ENCODE assay signal across 24 cellular contexts in genomic region chr1:15955552-15955951, GRCh38. TPM values are rescaled to one million over a fixed set of nuclear protein-coding genes. Genes with fewer than 3 reads are reported as not detected.
DNase-seq lines count a peak whose midpoint lies in the region; TF ChIP-seq lines count a peak whose summit lies in the region.
"Had no signal": no experiment of that assay in that cellular context is flagged by ENCODE, and none has a peak within 500 bp of the region (broad histone marks: within the 10 kb centered on the region; RNA-seq: fewer than 3 reads in every experiment).

No MANE protein-coding gene starts in this region.

- peak overlapping the region; percentile 51 for H3K27ac Mint-ChIP-seq in activated CD4-positive, alpha-beta T cell treated with anti-CD3 and anti-CD28 coated beads, Interleukin-2, amount 10 ng/mL, durations not matched to agents 24 days and 14 days
- peak overlapping the region; percentile 72 for H3K27ac Mint-ChIP-seq in HFFc6
- peak overlapping the region; percentile 63 for H3K27ac Mint-ChIP-seq in chondrocyte (ENCODE audit: unreplicated experiment)
- H3K27ac Mint-ChIP-seq: dendritic cell treated with granulocyte-macrophage colony-stimulating factor and Interleukin-4, amounts not matched to agents 40 ng/mL and 50 ng/mL, for 4 days; T-helper 2 cell treated with Interferon-gamma antibody and Interleukin-4, amounts not matched to agents 5 μg/mL and 100 μg/mL, for 36 hours had no signal

- H3K18ac ChIP-seq in mesendoderm (ENCODE audit: low read length), result no peak overlapping the region

- H3K23ac ChIP-seq in mesendoderm (ENCODE audit: low read length), result no peak overlapping the region

- H3K4ac ChIP-seq in mesendoderm (ENCODE audit: low read depth, low read length), result no peak overlapping the region

- no peaks in the 10 kb centered on the region for H3K9me3 Mint-ChIP-seq in activated CD4-positive, alpha-beta T cell treated with anti-CD3 and anti-CD28 coated beads, Interleukin-2, amount 10 ng/mL, durations not matched to agents 24 days and 14 days
- no peaks in the 10 kb centered on the region for H3K9me3 Mint-ChIP-seq in HFFc6
- no peaks in the 10 kb centered on the region for H3K9me3 Mint-ChIP-seq in chondrocyte (ENCODE audit: low read depth)
- H3K9me3 Mint-ChIP-seq: dendritic cell treated with granulocyte-macrophage colony-stimulating factor and Interleukin-4, amounts not matched to agents 40 ng/mL and 50 ng/mL, for 4 days; T-helper 2 cell treated with Interferon-gamma antibody and Interleukin-4, amounts not matched to agents 5 μg/mL and 100 μg/mL, for 36 hours had no signal

- H4K8ac ChIP-seq in mesendoderm (ENCODE audit: low read depth, low read length), result no peak overlapping the region

- peaks cover 84% of the 10 kb centered on the region for H3K4me1 Mint-ChIP-seq in activated CD4-positive, alpha-beta T cell treated with anti-CD3 and anti-CD28 coated beads, Interleukin-2, amount 10 ng/mL, durations not matched to agents 24 days and 14 days
- H3K4me1 Mint-ChIP-seq in HFFc6 (ENCODE audit: low read depth) (peaks cover 93% of the 10 kb centered on the region), chondrocyte (ENCODE audit: low read depth) (peaks cover 71% of the 10 kb centered on the region)

- no peaks in the 10 kb centered on the region for H3K27me3 ChIP-seq in mesendoderm (ENCODE audit: insufficient read depth, low read length, poor library complexity)
- H3K27me3 ChIP-seq: body of pancreas, hepatocyte, uterus had no signal

- peaks cover 13% of the 10 kb centered on the region for H3K79me1 ChIP-seq in mesendoderm (ENCODE audit: low read length)

- no peak overlapping the region for H2BK120ac ChIP-seq in mesendoderm (ENCODE audit: low read depth, low read length)

- no peak overlapping the region for H2AK5ac ChIP-seq in mesendoderm (ENCODE audit: low read length)

- H3K4me3 ChIP-seq in mesendoderm (ENCODE audit: low read length), result no peak overlapping the region
- H3K4me3 ChIP-seq: body of pancreas, hepatocyte, mucosa of descending colon, uterus had no signal

- intact Hi-C loops in activated CD4-positive, alpha-beta T cell treated with anti-CD3 and anti-CD28 coated beads, Interleukin-2, amount 10 ng/mL, durations not matched to agents 24 days and 14 days (cut with micrococcal nuclease), result no loop called here
- intact Hi-C loops in posterior vena cava (cut with DNase I), result loop anchor here in 1 of 2 donors (5.0 kb wide), 1 partner anchor 153 kb away; no protein-coding TSS in a partner anchor

- H3K9ac ChIP-seq in mesendoderm (ENCODE audit: low read length), result no peak overlapping the region

- no peak overlapping the region for H3K27ac ChIP-seq in mesendoderm (ENCODE audit: low read depth, low read length)
- H3K27ac ChIP-seq: body of pancreas, C4-2B, hepatocyte had no signal

- H3K4me1 ChIP-seq in mesendoderm (ENCODE audit: control insufficient read depth, low read depth, low read length), result peaks cover 14% of the 10 kb centered on the region

- WGBS in mesendoderm (ENCODE audit: extremely low coverage, insufficient coverage, low lambda C conversion rate), result no CpG with 5 or more reads among the region's 2 CpGs

- no peak overlapping the region for H2BK15ac ChIP-seq in mesendoderm (replicated peaks; ENCODE audit: low read depth)

- no peak for TF ChIP-seq CTCF in HFFc6 (IDR thresholded peaks at IDR 0.05)
- TF ChIP-seq CTCF in chondrocyte (IDR thresholded peaks at IDR 0.05), result no peak

- H3K4me2 ChIP-seq in mesendoderm (ENCODE audit: low read length), result no peak overlapping the region
- H3K4me2 ChIP-seq: hepatocyte had no signal

- no peak for DNase-seq in activated CD4-positive, alpha-beta T cell treated with anti-CD3 and anti-CD28 coated beads, Interleukin-2, amount 10 ng/mL, durations not matched to agents 24 days and 14 days
- no peak for DNase-seq in activated CD4-positive, alpha-beta T cell treated with anti-CD3 and anti-CD28 coated beads for 4 hours
- no peak for DNase-seq in HFFc6
- no peak for DNase-seq in chondrocyte (ENCODE audit: low spot score)
- DNase-seq in posterior vena cava (ENCODE audit: low spot score), result peak; percentile 1
- DNase-seq in pons (ENCODE audit: low spot score), result no peak
- DNase-seq in mesendoderm, result no peak
- DNase-seq in RKO (ENCODE audit: low spot score), result no peak
- DNase-seq: activated CD4-positive, alpha-beta T cell treated with anti-CD3 and anti-CD28 coated beads for 1 hour; body of pancreas; kidney glomerular epithelial cell; mucosa of descending colon; NCI-H2029 treated with DMSO at 0.1 percent for 48 hours; NCI-H524; SHP77 treated with DMSO at 0.1 percent for 48 hours; small intestine; uterus had no signal

- peaks cover 61% of the 10 kb centered on the region for H3K36me3 Mint-ChIP-seq in activated CD4-positive, alpha-beta T cell treated with anti-CD3 and anti-CD28 coated beads, Interleukin-2, amount 10 ng/mL, durations not matched to agents 24 days and 14 days (ENCODE audit: low read depth)
- H3K36me3 Mint-ChIP-seq in HFFc6 (ENCODE audit: low read depth), result peaks cover 9% of the 10 kb centered on the region; the same call in 1 of the 2 replicates
- H3K36me3 Mint-ChIP-seq in chondrocyte (ENCODE audit: low read depth), result no peaks in the 10 kb centered on the region

- H3K4me3 Mint-ChIP-seq in activated CD4-positive, alpha-beta T cell treated with anti-CD3 and anti-CD28 coated beads, Interleukin-2, amount 10 ng/mL, durations not matched to agents 24 days and 14 days, result no peak overlapping the region
- H3K4me3 Mint-ChIP-seq in HFFc6 (no peak overlapping the region), chondrocyte (ENCODE audit: unreplicated experiment) (no peak overlapping the region)
- H3K4me3 Mint-ChIP-seq: dendritic cell treated with granulocyte-macrophage colony-stimulating factor and Interleukin-4, amounts not matched to agents 40 ng/mL and 50 ng/mL, for 4 days; T-helper 2 cell treated with Interferon-gamma antibody and Interleukin-4, amounts not matched to agents 5 μg/mL and 100 μg/mL, for 36 hours had no signal

- H2BK5ac ChIP-seq in mesendoderm (ENCODE audit: low read length), result no peak overlapping the region

- H3K36me3 ChIP-seq in mesendoderm (ENCODE audit: control insufficient read depth, insufficient read depth, low read length), result no peaks in the 10 kb centered on the region
- H3K36me3 ChIP-seq: uterus had no signal

- no peaks in the 10 kb centered on the region for H3K79me2 ChIP-seq in mesendoderm (ENCODE audit: control insufficient read depth, insufficient read depth, low read length)

- H3K27me3 Mint-ChIP-seq in activated CD4-positive, alpha-beta T cell treated with anti-CD3 and anti-CD28 coated beads, Interleukin-2, amount 10 ng/mL, durations not matched to agents 24 days and 14 days, result no peaks in the 10 kb centered on the region
- H3K27me3 Mint-ChIP-seq in HFFc6 (ENCODE audit: insufficient read depth) (no peaks in the 10 kb centered on the region; the same call in 1 of the 2 replicates), chondrocyte (ENCODE audit: low read depth) (no peaks in the 10 kb centered on the region)
- H3K27me3 Mint-ChIP-seq: dendritic cell treated with granulocyte-macrophage colony-stimulating factor and Interleukin-4, amounts not matched to agents 40 ng/mL and 50 ng/mL, for 4 days had no signal

- H3K56ac ChIP-seq in mesendoderm (ENCODE audit: low read length), result no peak overlapping the region

- H4K5ac ChIP-seq in mesendoderm (ENCODE audit: low read length), result no peak overlapping the region

RNA-seq across cellular contexts. Expression of gene ZBTB17, which starts 20.3 kb away (rescaled TPM):
- 60.9 and 63.9 TPM in 2 replicates for total RNA-seq in activated CD4-positive, alpha-beta T cell treated with anti-CD3 and anti-CD28 coated beads, Interleukin-2, amount 10 ng/mL, durations not matched to agents 24 days and 14 days
- total RNA-seq in HFFc6 (2021; fragmentation: NEBNext Ultra II Directional; extraction: Animal tissue kit (Norgen Biotek cat#: 25700)), result 10 to 100 TPM; 22.5 to 25.4 (median 24.1) TPM
- total RNA-seq in chondrocyte, result 23.9 to 30.8 TPM (median 27.2 TPM) in 3 replicates
- total RNA-seq in posterior vena cava, result 10 to 100 TPM; 31.6 to 38.7 TPM
- 16.0 TPM for polyA plus RNA-seq in mesendoderm (2013, experiment 1 of 2)
- 15.4 TPM for polyA plus RNA-seq in mesendoderm (2013, experiment 2 of 2)

RNA-seq across cellular contexts. Expression of gene SRARP, which starts 48.5 kb away (rescaled TPM):
- total RNA-seq in activated CD4-positive, alpha-beta T cell treated with anti-CD3 and anti-CD28 coated beads, Interleukin-2, amount 10 ng/mL, durations not matched to agents 24 days and 14 days, result not detected in 2 replicates
- not detected for total RNA-seq in HFFc6 (2021; fragmentation: NEBNext Ultra II Directional; extraction: Animal tissue kit (Norgen Biotek cat#: 25700))
- total RNA-seq in chondrocyte, result not detected in 3 replicates
- not detected for total RNA-seq in posterior vena cava
- 0.03 TPM for polyA plus RNA-seq in mesendoderm (2013, experiment 1 of 2)
- 0.04 TPM for polyA plus RNA-seq in mesendoderm (2013, experiment 2 of 2)
- total RNA-seq: A172, body of pancreas, esophagus mucosa, hepatocyte, mucosa of descending colon, omental fat pad, uterus had no signal
- polyA plus RNA-seq: hepatocyte, small intestine had no signal
